24 cellular contexts compared by ENCODE assay signal in the genomic region with DNA sequence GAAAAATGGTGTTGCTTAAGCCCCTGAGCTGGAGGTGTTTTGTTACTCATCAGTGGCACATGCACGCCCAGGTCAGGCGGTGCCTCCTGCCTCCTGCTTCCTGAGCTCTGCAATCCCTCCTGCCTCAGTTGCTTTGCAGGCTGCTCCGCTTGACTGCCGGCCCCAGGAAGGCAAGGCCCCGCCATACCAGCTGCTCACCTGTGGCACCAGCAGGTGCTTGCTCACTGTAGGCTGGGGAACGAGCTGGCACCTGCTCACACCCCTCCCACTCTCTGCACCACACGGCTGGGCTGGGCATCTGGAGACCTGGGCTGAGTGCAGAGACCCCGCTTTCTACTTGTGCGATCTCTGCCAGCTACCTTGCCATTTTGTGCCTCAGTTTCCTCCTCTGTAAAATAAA.
DNase-seq lines count a peak whose midpoint lies in the region; ATAC-seq lines count a peak whose summit lies in the region.
"Had no signal": no experiment of that assay in that cellular context is flagged by ENCODE, and none has a peak within 500 bp of the region (broad histone marks: within the 10 kb centered on the region; RNA-seq: fewer than 3 reads in every experiment).

No MANE protein-coding gene starts in this region.

- H3K27ac ChIP-seq in right cardiac atrium (ENCODE audit: low read length): no peak overlapping the region
- H3K27ac ChIP-seq: 22Rv1, GM23248, Peyer's patch had no signal

- WGBS in right cardiac atrium: 81% methylated on average over 9 of the region's 9 CpGs

- intact Hi-C loops in Right ventricle myocardium inferior (cut with DNase I): no loop called here
- intact Hi-C loops in right cardiac atrium (cut with DNase I): no loop called here

- DNase-seq in DMS79 treated with DMSO at 0.1 percent for 48 hours (lab: John Stamatoyannopoulos, UW): peak; percentile 41
- DNase-seq in DMS79 (lab: John Stamatoyannopoulos, UW): no peak
- peak; percentile 11 for DNase-seq in Right ventricle myocardium inferior (ENCODE audit: missing footprints)
- DNase-seq in right cardiac atrium: no peak
- DNase-seq in NCI-H2171 treated with DMSO at 0.1 percent for 48 hours (lab: John Stamatoyannopoulos, UW): peak; percentile 85
- DNase-seq in epidermal melanocyte (ENCODE audit: insufficient read length, low spot score): no peak
- no peak for DNase-seq in DMS53 treated with DMSO at 0.1 percent for 48 hours (lab: John Stamatoyannopoulos, UW; ENCODE audit: unreplicated experiment)
- DNase-seq: EL, GF-D8, GM23248, H7, Kasumi-1, NCI-H1092 treated with DMSO at 0.1 percent for 48 hours, NCI-H1694, NCI-H526 treated with DMSO at 0.1 percent for 48 hours, OCI-M1, Peyer's patch, SK-N-SH, SW 1271, T-helper 9 cell had no signal

- H3K27me3 ChIP-seq in right cardiac atrium (ENCODE audit: control insufficient read depth, insufficient read depth): no peaks in the 10 kb centered on the region
- H3K27me3 ChIP-seq: Peyer's patch had no signal

- no peaks in the 10 kb centered on the region for H3K4me1 ChIP-seq in right cardiac atrium (ENCODE audit: control insufficient read depth, insufficient read depth, low read length)
- H3K4me1 ChIP-seq: Peyer's patch had no signal

- H3K4me3 ChIP-seq in right cardiac atrium (ENCODE audit: low read length): no peak overlapping the region
- H3K4me3 ChIP-seq: GM23248, K562, Peyer's patch had no signal

- H3K9me3 ChIP-seq in right cardiac atrium (ENCODE audit: control insufficient read depth, low read length): no peaks in the 10 kb centered on the region
- H3K9me3 ChIP-seq: Peyer's patch, SK-N-SH had no signal

- ATAC-seq in Right ventricle myocardium inferior: no peak
- ATAC-seq in right cardiac atrium: no peak
- ATAC-seq in GM21526 (IDR thresholded peaks at IDR 0.05; ENCODE audit: low FRiP score, unreplicated experiment): no peak
- ATAC-seq: HepG2, K562 had no signal

Comparison
In these comparisons a context has a peak if more than half of its experiments do, and no peak if none do; other contexts are left out.
1. DNase-seq: peak in DMS79 treated with DMSO at 0.1 percent for 48 hours (single experiment), Right ventricle myocardium inferior (single experiment) and NCI-H2171 treated with DMSO at 0.1 percent for 48 hours (single experiment); none in DMS79 (single experiment), right cardiac atrium (0 of 3), epidermal melanocyte (single experiment) and DMS53 treated with DMSO at 0.1 percent for 48 hours (single experiment).